ENCODE assay signal across 9 cellular contexts in the genomic region with DNA sequence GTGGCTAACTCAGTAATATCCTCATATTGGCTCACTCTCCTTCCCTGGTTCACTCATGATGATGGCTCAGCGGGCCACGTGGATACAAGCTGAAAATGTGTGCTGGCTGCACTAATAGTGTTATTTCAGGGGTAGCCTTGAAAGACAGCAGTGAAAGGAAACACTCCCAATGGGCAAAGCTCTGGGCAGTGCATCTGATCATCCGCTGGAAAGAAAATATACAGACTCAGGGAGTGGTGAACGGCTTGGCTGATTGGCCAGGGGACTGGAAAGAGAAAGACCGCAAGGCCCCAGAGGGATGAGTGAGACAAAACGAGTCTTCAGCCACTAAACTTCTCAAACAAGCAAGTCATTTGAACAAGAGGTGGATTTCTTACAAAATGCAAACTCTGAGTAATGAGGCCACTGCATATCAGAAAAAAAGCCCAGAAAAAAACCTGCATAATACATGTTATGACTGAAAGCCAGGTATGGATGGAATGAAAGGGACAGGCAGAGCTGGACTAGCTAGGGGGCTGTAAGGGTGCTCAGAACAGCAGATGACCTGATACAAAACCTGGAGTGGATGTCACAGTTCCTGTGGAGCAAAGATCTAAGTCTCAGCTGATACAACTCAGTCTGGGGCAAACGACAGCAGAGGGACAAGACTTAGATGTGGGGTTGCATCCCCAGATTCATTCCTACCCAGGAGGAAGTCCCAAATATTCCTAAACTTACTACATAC. TPM values are rescaled to one million over a fixed set of nuclear protein-coding genes. Genes with fewer than 3 reads are reported as not detected.
DNase-seq lines count a peak whose midpoint lies in the region; ATAC-seq and TF ChIP-seq lines count a peak whose summit lies in the region.
"Had no signal": no experiment of that assay in that cellular context is flagged by ENCODE, and none has a peak within 500 bp of the region (broad histone marks: within the 10 kb centered on the region; RNA-seq: fewer than 3 reads in every experiment).

No MANE protein-coding gene starts in this region.

- H3K36me3 Mint-ChIP-seq in naive thymus-derived CD4-positive, alpha-beta T cell: peaks cover 0 to 28% (median 14%) of the 10 kb centered on the region in 5 donors

- peak; percentile 24 for ATAC-seq in GM18858 (IDR thresholded peaks at IDR 0.05; ENCODE audit: unreplicated experiment)
- ATAC-seq in HCT116: peak; percentile 66
- ATAC-seq in naive thymus-derived CD4-positive, alpha-beta T cell: no peak
- ATAC-seq in HG02970 (IDR thresholded peaks at IDR 0.05; ENCODE audit: low FRiP score, unreplicated experiment): no peak

- H3K9me3 ChIP-seq in HCT116 (ENCODE audit: control insufficient read depth in 1 of 2, insufficient read depth in 1 of 2, low read depth in 1 of 2, low read length in 2 of 2): no peaks in the 10 kb centered on the region
- no peaks in the 10 kb centered on the region for H3K9me3 ChIP-seq in naive thymus-derived CD4-positive, alpha-beta T cell (ENCODE audit: control insufficient read depth in 2 of 3, low read length in 3 of 3)
- H3K9me3 ChIP-seq in BE2C: no peaks in the 10 kb centered on the region

- no TSS peak for BruUV-seq in HCT116 (replicated peaks; lab: Mats Ljungman, UMichigan)

- POLR2A ChIA-PET in HCT116 (lab: Charles Lee) (interaction anchor here (1.5 kb wide), 1 partner anchor 49 kb away, joined by 6 read pairs; no protein-coding TSS in a partner anchor), RWPE1 (lab: Yijun Ruan, JAX; ENCODE audit: low non-redundant PET) (no interaction called here)
- POLR2A ChIA-PET in naive thymus-derived CD4-positive, alpha-beta T cell (lab: Charles Lee): interaction anchor here (0.6 to 2.9 kb wide), 7 partner anchors 26 to 98 kb away, joined by 3 to 12 read pairs (median 5); no protein-coding TSS in a partner anchor

- no peaks in the 10 kb centered on the region for H4K20me1 ChIP-seq in HCT116 (ENCODE audit: insufficient read depth)

- H3K27me3 ChIP-seq in HCT116 (ENCODE audit: insufficient read depth, low read length) (no peaks in the 10 kb centered on the region), BE2C (no peaks in the 10 kb centered on the region)
- no peaks in the 10 kb centered on the region for H3K27me3 ChIP-seq in naive thymus-derived CD4-positive, alpha-beta T cell (ENCODE audit: control insufficient read depth in 2 of 2, insufficient read depth in 2 of 2, low read length in 2 of 2)

- H3K36me3 ChIP-seq in HCT116 (ENCODE audit: control insufficient read depth in 1 of 2, insufficient read depth in 2 of 2, low read length in 2 of 2) (peaks cover 0 to 11% of the 10 kb centered on the region in 2 experiments; a peak in 1 of 4 replicates), BE2C (no peaks in the 10 kb centered on the region)
- H3K36me3 ChIP-seq in naive thymus-derived CD4-positive, alpha-beta T cell (ENCODE audit: control insufficient read depth in 2 of 3, insufficient read depth in 3 of 3, low read length in 3 of 3): peaks cover 0 to 4% (median 3%) of the 10 kb centered on the region in 3 experiments

- H3K27ac ChIP-seq in HCT116 (ENCODE audit: low read depth, low read length) (peak overlapping the region; percentile 83), RWPE1 (peak overlapping the region; percentile 7; the same call in 1 of the 2 replicates)
- H3K27ac ChIP-seq in naive thymus-derived CD4-positive, alpha-beta T cell (ENCODE audit: low read depth, low read length): no peak overlapping the region

- peaks cover 0 to 4% (median 0%) of the 10 kb centered on the region in 11 donors for H3K9me3 Mint-ChIP-seq in naive thymus-derived CD4-positive, alpha-beta T cell

- no peaks in the 10 kb centered on the region; the same call in 1 of the 2 replicates for H3K9me2 ChIP-seq in HCT116 (ENCODE audit: insufficient read depth)

- H3K4me2 ChIP-seq in HCT116 (ENCODE audit: low read length): peak overlapping the region; percentile 68

- H3K9ac ChIP-seq in HCT116 (ENCODE audit: low read length): peak overlapping the region; percentile 8; the same call in 1 of the 2 replicates

- H3K79me2 ChIP-seq in HCT116 (ENCODE audit: insufficient read depth, low read length): peaks cover 7% of the 10 kb centered on the region; the same call in 1 of the 2 replicates

- CTCF ChIA-PET in HCT116 (lab: Charles Lee): interaction anchor here (1.0 to 4.0 kb wide), 5 partner anchors 25 to 196 kb away, joined by 3 to 39 read pairs (median 3); no protein-coding TSS in a partner anchor
- CTCF ChIA-PET in RWPE1 (lab: Yijun Ruan, JAX): interaction anchor here (0.9 kb wide), 1 partner anchor 173 kb away, joined by 3 read pairs; no protein-coding TSS in a partner anchor
- CTCF ChIA-PET in naive thymus-derived CD4-positive, alpha-beta T cell (lab: Charles Lee): interaction anchor here (0.6 to 6.3 kb wide), 22 partner anchors 9 to 293 kb away, joined by 3 to 89 read pairs (median 4); no protein-coding TSS in a partner anchor

- no peaks in the 10 kb centered on the region for H3K27me3 Mint-ChIP-seq in naive thymus-derived CD4-positive, alpha-beta T cell

- no peak for TF ChIP-seq CTCF in HCT116 (IDR thresholded peaks at IDR 0.05 in 2 of 3, conservative IDR thresholded peaks at IDR 0.05 in 1 of 3; ENCODE audit: borderline replicate concordance in 1 of 3, insufficient read depth in 1 of 3, low read depth in 2 of 3, low read length in 2 of 3)
- TF ChIP-seq CTCF in RWPE1 (conservative IDR thresholded peaks at IDR 0.05; ENCODE audit: low read depth): no peak
- TF ChIP-seq CTCF in BE2C (IDR thresholded peaks at IDR 0.05; ENCODE audit: low read depth, low read length): no peak

- DNase-seq in HCT116 (ENCODE audit: low read depth, low spot score) (no peak), RWPE1 (ENCODE audit: low spot score) (no peak), NCI-H2227 (lab: John Stamatoyannopoulos, UW; ENCODE audit: unreplicated experiment) (no peak), BE2C (no peak)
- DNase-seq in naive thymus-derived CD4-positive, alpha-beta T cell: no peak
- no peak for DNase-seq in stimulated activated CD4-positive, alpha-beta T cell treated with anti-CD3 and anti-CD28 coated beads, Interleukin-4, amount 100 ng/mL, for 1 hour
- DNase-seq: activated CD4-positive, CD25-positive, alpha-beta regulatory T cell treated with anti-CD3 and anti-CD28 coated beads, Interleukin-2, amount 50 U/mL, for 72 hours had no signal

- H3K4me1 ChIP-seq in HCT116 (ENCODE audit: control insufficient read depth in 1 of 2, insufficient read depth in 2 of 2, low read length in 2 of 2) (peaks cover 39 to 57% of the 10 kb centered on the region in 2 experiments), BE2C (no peaks in the 10 kb centered on the region)
- peaks cover 7 to 18% of the 10 kb centered on the region in 2 donors for H3K4me1 ChIP-seq in naive thymus-derived CD4-positive, alpha-beta T cell (ENCODE audit: control insufficient read depth in 2 of 2, insufficient read depth in 2 of 2, low read length in 2 of 2)

- H2AFZ ChIP-seq in HCT116 (ENCODE audit: low read depth, low read length, poor library complexity, severe bottlenecking): no peak overlapping the region

- peaks cover 19 to 68% (median 53%) of the 10 kb centered on the region in 7 donors for H3K4me1 Mint-ChIP-seq in naive thymus-derived CD4-positive, alpha-beta T cell

- peak overlapping the region in 1 of 2 experiments; percentile 5; a peak in 1 of 4 replicates for H3K4me3 ChIP-seq in HCT116 (replicated peaks in 1 of 2; ENCODE audit: low read depth in 1 of 2, low read length in 2 of 2)
- H3K4me3 ChIP-seq in naive thymus-derived CD4-positive, alpha-beta T cell (ENCODE audit: low read length): no peak overlapping the region
- H3K4me3 ChIP-seq in BE2C (ENCODE audit: low read depth, low read length): no peak overlapping the region

- no peak for TF ChIP-seq POLR2A in HCT116 (IDR thresholded peaks at IDR 0.05; ENCODE audit: borderline replicate concordance, extremely low read depth, insufficient read depth, insufficient read length)

- TF ChIP-seq RAD21 in HCT116 (IDR thresholded peaks at IDR 0.05; ENCODE audit: low read depth): no peak

- peak overlapping the region in 7 of 9 donors; percentile 63 to 93 (median 82) for H3K27ac Mint-ChIP-seq in naive thymus-derived CD4-positive, alpha-beta T cell

- peak overlapping the region in 2 of 10 donors; percentile 2 to 15 for H3K4me3 Mint-ChIP-seq in naive thymus-derived CD4-positive, alpha-beta T cell

- RAD21 ChIA-PET in HCT116 (lab: Charles Lee; ENCODE audit: low non-redundant PET in 1 of 2, low total read pairs in 2 of 2, uncharacterized antibody in 2 of 2, unreplicated experiment in 2 of 2): interaction anchor here in 1 of 2 experiments (1.0 kb wide), 1 partner anchor 94 kb away, joined by 3 read pairs; no protein-coding TSS in a partner anchor

- intact Hi-C loops in HCT116 (cut with micrococcal nuclease): loop anchor here (1.0 to 5.0 kb wide), 4 partner anchors 49 to 292 kb away; partner anchors contain the start of gene CMTM7
- intact Hi-C loops in naive thymus-derived CD4-positive, alpha-beta T cell (cut with micrococcal nuclease): loop anchor here in 1 of 2 donors (2.0 kb wide), 3 partner anchors 33 to 293 kb away; partner anchors contain the start of gene CMTM6

TF ChIP-seq in HCT116, 20 proteins besides CTCF, POLR2A, EP300 and RAD21:
- TF ChIP-seq, protein P1, sequence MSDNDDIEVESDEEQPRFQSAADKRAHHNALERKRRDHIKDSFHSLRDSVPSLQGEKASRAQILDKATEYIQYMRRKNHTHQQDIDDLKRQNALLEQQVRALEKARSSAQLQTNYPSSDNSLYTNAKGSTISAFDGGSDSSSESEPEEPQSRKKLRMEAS (IDR thresholded peaks at IDR 0.05): no peak
- TF ChIP-seq POLR2AphosphoS5 (IDR thresholded peaks at IDR 0.05; ENCODE audit: low read depth, low read length): 0 out of 2 replicates have a peak, but pooled peaks have one; percentile 6
- no peak for TF ChIP-seq TCF7L2 (IDR thresholded peaks at IDR 0.05; ENCODE audit: borderline replicate concordance, extremely low read depth, insufficient read depth, insufficient read length)
- TF ChIP-seq EZH2 (IDR thresholded peaks at IDR 0.05): no peak

RNA-seq across cellular contexts. Expression of gene CMTM6, which starts 33.3 kb away (rescaled TPM):
- total RNA-seq in HCT116 (2021; ENCODE audit: unreplicated experiment): 41.1 TPM
- 11.7 and 16.1 TPM in 2 replicates for polyA plus RNA-seq in HCT116 (2012)
- 10 to 100 TPM; 24.1 to 61.1 (median 38.1) TPM for total RNA-seq in naive thymus-derived CD4-positive, alpha-beta T cell
- 10 to 100 TPM; 30.9 to 48.5 TPM for polyA plus RNA-seq in naive thymus-derived CD4-positive, alpha-beta T cell
- polyA plus RNA-seq in BE2C (2012; ENCODE audit: insufficient read depth, insufficient read length, low read depth): 3.9 TPM

Comparison
In these comparisons a context has a peak if more than half of its experiments do, and no peak if none do; other contexts are left out.
1. ATAC-seq: peak in GM18858 (single experiment) and HCT116 (single experiment); none in naive thymus-derived CD4-positive, alpha-beta T cell (single experiment) and HG02970 (single experiment).